26 cellular contexts compared by ENCODE assay signal in genomic region chr1:235931181-235931738, GRCh38.
A peak's percentile ranks its signal among the peaks of the same experiment; 100 is the strongest.
DNase-seq lines count a peak whose midpoint lies in the region; ATAC-seq and TF ChIP-seq lines count a peak whose summit lies in the region.
"Had no signal": no experiment of that assay in that cellular context is flagged by ENCODE, and none has a peak within 500 bp of the region (broad histone marks: within the 10 kb centered on the region; RNA-seq: fewer than 3 reads in every experiment).

No MANE protein-coding gene starts in this region.

- no peak overlapping the region for H4K91ac ChIP-seq in mesenchymal stem cell (ENCODE audit: low read length)

- no peak overlapping the region for H3K9ac ChIP-seq in mesenchymal stem cell (ENCODE audit: low read length)

- H3K4me1 Mint-ChIP-seq in activated naive CD8-positive, alpha-beta T cell (ENCODE audit: low read depth) = peaks cover 19% of the 10 kb centered on the region
- peaks cover 38% of the 10 kb centered on the region for H3K4me1 Mint-ChIP-seq in activated naive CD8-positive, alpha-beta T cell treated with anti-CD3 and anti-CD28 coated beads, Interleukin-2, amount 50 U/mL, for 24 hours

- no peak overlapping the region for H3K18ac ChIP-seq in mesenchymal stem cell (ENCODE audit: low read depth in 1 of 2, low read length in 2 of 2)

- peak overlapping the region; percentile 6 for H4K8ac ChIP-seq in mesenchymal stem cell (ENCODE audit: low read length)

- no peak for TF ChIP-seq CTCF in GM13977 (IDR thresholded peaks at IDR 0.05; ENCODE audit: extremely low read depth, insufficient read depth, missing control alignments)

- H3K4me2 ChIP-seq in mesenchymal stem cell (ENCODE audit: low read length, poor library complexity, severe bottlenecking) = no peak overlapping the region
- H3K4me2 ChIP-seq: smooth muscle cell had no signal

- H3K23ac ChIP-seq in mesenchymal stem cell (ENCODE audit: low read length in 2 of 2) = no peak overlapping the region

- H2AFZ ChIP-seq in mesenchymal stem cell (ENCODE audit: low read depth, low read length) = no peak overlapping the region

- no peak for DNase-seq in activated naive CD8-positive, alpha-beta T cell treated with anti-CD3 and anti-CD28 coated beads, Interleukin-2, amount 50 U/mL, for 24 hours
- DNase-seq in RPMI8226 (peak; percentile 20), mesenchymal stem cell (no peak), NCI-H1417 (lab: John Stamatoyannopoulos, UW) (no peak), GM13977 (ENCODE audit: low spot score) (no peak), globus pallidus (ENCODE audit: low spot score) (no peak)
- no peak for DNase-seq in activated CD4-positive, alpha-beta T cell treated with anti-CD3 and anti-CD28 coated beads, Interleukin-2, amount 50 U/mL, for 48 hours
- DNase-seq: 8988T; activated CD4-positive, alpha-beta T cell treated with anti-CD3 and anti-CD28 coated beads for 36 hours; activated naive CD4-positive, alpha-beta T cell; activated T-cell treated with anti-CD3 and anti-CD28 coated beads, Interleukin-2, amount 50 U/mL, for 4 hours; amniotic stem cell; brain microvascular endothelial cell; glutamatergic neuron; GOT3; HFFc6; NCI-H1092 treated with DMSO at 0.1 percent for 48 hours; NCI-H2029 treated with DMSO at 0.1 percent for 48 hours; NCI-H345; NCI-H748 treated with DMSO at 0.1 percent for 48 hours; T-helper 2 cell had no signal

- no peak overlapping the region for H2AK5ac ChIP-seq in mesenchymal stem cell (ENCODE audit: low read length, severe bottlenecking)

- no peak overlapping the region for H3K4ac ChIP-seq in mesenchymal stem cell (ENCODE audit: low read depth in 1 of 2, low read length in 2 of 2)

- no peak overlapping the region for H3K14ac ChIP-seq in mesenchymal stem cell (ENCODE audit: low read length in 2 of 2)

- H2BK120ac ChIP-seq in mesenchymal stem cell (ENCODE audit: low read depth, low read length) = no peak overlapping the region

- in situ Hi-C loops in GM13977 (cut with MboI; ENCODE audit: low pct_unique_long_range_greater_than_20kb, low sequenced_read_pairs, unreplicated experiment) = no loop called here

- peaks cover 2% of the 10 kb centered on the region for H3K36me3 Mint-ChIP-seq in activated naive CD8-positive, alpha-beta T cell
- H3K36me3 Mint-ChIP-seq in activated naive CD8-positive, alpha-beta T cell treated with anti-CD3 and anti-CD28 coated beads, Interleukin-2, amount 50 U/mL, for 24 hours (ENCODE audit: low read depth) = no peaks in the 10 kb centered on the region

- no peak overlapping the region for H2BK5ac ChIP-seq in mesenchymal stem cell (ENCODE audit: low read depth, low read length, poor library complexity, severe bottlenecking)

- H3K9me3 Mint-ChIP-seq in activated naive CD8-positive, alpha-beta T cell (ENCODE audit: low read depth) = no peaks in the 10 kb centered on the region
- no peaks in the 10 kb centered on the region for H3K9me3 Mint-ChIP-seq in activated naive CD8-positive, alpha-beta T cell treated with anti-CD3 and anti-CD28 coated beads, Interleukin-2, amount 50 U/mL, for 24 hours
- H3K9me3 Mint-ChIP-seq: activated T-cell treated with anti-CD3 and anti-CD28 coated beads, Interleukin-2, amount 50 U/mL, for 4 hours; HFFc6; neural crest cell had no signal

- H2BK12ac ChIP-seq in mesenchymal stem cell (ENCODE audit: low read length in 2 of 2) = no peak overlapping the region

- H3K27ac Mint-ChIP-seq in activated naive CD8-positive, alpha-beta T cell = peak overlapping the region; percentile 28
- no peak overlapping the region for H3K27ac Mint-ChIP-seq in activated naive CD8-positive, alpha-beta T cell treated with anti-CD3 and anti-CD28 coated beads, Interleukin-2, amount 50 U/mL, for 24 hours
- H3K27ac Mint-ChIP-seq: activated CD4-positive, alpha-beta T cell treated with anti-CD3 and anti-CD28 coated beads for 36 hours; HFFc6 had no signal

- no peaks in the 10 kb centered on the region for H3K27me3 Mint-ChIP-seq in activated naive CD8-positive, alpha-beta T cell
- no peaks in the 10 kb centered on the region for H3K27me3 Mint-ChIP-seq in activated naive CD8-positive, alpha-beta T cell treated with anti-CD3 and anti-CD28 coated beads, Interleukin-2, amount 50 U/mL, for 24 hours

- WGBS in mesenchymal stem cell = 86% methylated on average over 7 of the region's 8 CpGs

- no peaks in the 10 kb centered on the region for H3K36me3 ChIP-seq in mesenchymal stem cell (ENCODE audit: control insufficient read depth in 1 of 2, insufficient read depth in 2 of 2, low read depth in 1 of 2, low read length in 2 of 2)
- H3K36me3 ChIP-seq: brain microvascular endothelial cell, right atrium auricular region had no signal

- H2BK15ac ChIP-seq in mesenchymal stem cell (ENCODE audit: low read depth, poor library complexity, severe bottlenecking) = no peak overlapping the region

- no peak for ATAC-seq in activated naive CD8-positive, alpha-beta T cell treated with anti-CD3 and anti-CD28 coated beads, Interleukin-2, amount 50 U/mL, for 24 hours
- ATAC-seq: activated CD4-positive, alpha-beta T cell treated with anti-CD3 and anti-CD28 coated beads for 36 hours; activated T-cell treated with anti-CD3 and anti-CD28 coated beads, Interleukin-2, amount 50 U/mL, for 4 hours had no signal

- H3K79me1 ChIP-seq in mesenchymal stem cell (replicated peaks; ENCODE audit: low read length, poor library complexity, severe bottlenecking) = no peaks in the 10 kb centered on the region

- no peaks in the 10 kb centered on the region for H3K9me3 ChIP-seq in mesenchymal stem cell (ENCODE audit: control insufficient read depth, low read length)
- H3K9me3 ChIP-seq: right atrium auricular region had no signal

- H3K4me3 ChIP-seq in mesenchymal stem cell (ENCODE audit: insufficient read depth in 1 of 2, low read depth in 1 of 2, low read length in 2 of 2) = no peak overlapping the region
- H3K4me3 ChIP-seq: right atrium auricular region, SK-N-MC, smooth muscle cell had no signal

- H3K4me1 ChIP-seq in mesenchymal stem cell (ENCODE audit: control insufficient read depth, insufficient read depth, low read depth, low read length) = no peaks in the 10 kb centered on the region
- H3K4me1 ChIP-seq: right atrium auricular region had no signal

- no peaks in the 10 kb centered on the region for H3K27me3 ChIP-seq in mesenchymal stem cell (ENCODE audit: control insufficient read depth in 1 of 2, insufficient read depth in 1 of 2, low read length in 2 of 2)
- H3K27me3 ChIP-seq: brain microvascular endothelial cell, right atrium auricular region had no signal

- H3K27ac ChIP-seq in mesenchymal stem cell (ENCODE audit: low read length, poor library complexity, severe bottlenecking) = no peak overlapping the region
- H3K27ac ChIP-seq: brain microvascular endothelial cell, right atrium auricular region, SK-N-MC had no signal

- H3K4me3 Mint-ChIP-seq in activated naive CD8-positive, alpha-beta T cell = no peak overlapping the region
- no peak overlapping the region for H3K4me3 Mint-ChIP-seq in activated naive CD8-positive, alpha-beta T cell treated with anti-CD3 and anti-CD28 coated beads, Interleukin-2, amount 50 U/mL, for 24 hours
- H3K4me3 Mint-ChIP-seq: activated CD4-positive, alpha-beta T cell treated with anti-CD3 and anti-CD28 coated beads for 36 hours; activated T-cell treated with anti-CD3 and anti-CD28 coated beads, Interleukin-2, amount 50 U/mL, for 4 hours; HFFc6; neural crest cell had no signal
